ENCODE assay signal across 19 cellular contexts in the genomic region with DNA sequence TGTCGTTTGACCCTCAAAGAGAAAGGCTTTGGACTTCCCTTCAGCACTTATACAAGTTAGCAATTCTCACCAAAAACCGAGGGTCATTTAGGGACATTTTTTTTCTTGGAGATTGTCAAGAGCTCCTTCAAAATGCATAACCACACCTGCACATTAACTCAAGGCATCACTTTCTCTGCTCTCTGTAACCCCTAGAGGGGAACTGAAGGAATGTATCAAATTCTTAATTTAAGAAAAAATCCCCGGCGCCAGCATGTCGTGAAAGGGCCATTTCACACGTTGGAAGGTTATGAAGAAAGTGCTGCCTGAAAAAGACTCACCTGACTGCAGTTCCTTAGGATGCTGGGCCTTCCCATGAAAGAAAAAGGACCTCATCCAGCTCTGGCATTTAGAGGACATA.
"Had no signal": no experiment of that assay in that cellular context is flagged by ENCODE, and none has a peak within 500 bp of the region (broad histone marks: within the 10 kb centered on the region; RNA-seq: fewer than 3 reads in every experiment).

No MANE protein-coding gene starts in this region.

- H3K27ac Mint-ChIP-seq: activated CD4-positive, alpha-beta memory T cell treated with anti-CD3 and anti-CD28 coated beads, Interleukin-2, amount 10 ng/mL, durations not matched to agents 7 days and 5 days; activated CD4-positive, alpha-beta T cell treated with anti-CD3 and anti-CD28 coated beads for 36 hours; activated naive CD4-positive, alpha-beta T cell treated with anti-CD3 and anti-CD28 coated beads, Interleukin-2, amount 50 U/mL, for 24 hours had no signal

- H3K4me1 Mint-ChIP-seq: activated CD4-positive, alpha-beta memory T cell treated with anti-CD3 and anti-CD28 coated beads, Interleukin-2, amount 10 ng/mL, durations not matched to agents 7 days and 5 days; activated CD4-positive, alpha-beta T cell treated with anti-CD3 and anti-CD28 coated beads for 36 hours; activated naive CD4-positive, alpha-beta T cell treated with anti-CD3 and anti-CD28 coated beads, Interleukin-2, amount 50 U/mL, for 24 hours; stimulated activated naive B cell treated with anti-CD40 and anti-IgM and Interleukin-4, amounts not matched to agents 10 μg/mL and 1 μg/mL and 100 μg/mL, for 72 hours had no signal

- H3K9me3 ChIP-seq: adrenal gland, gastrocnemius medialis, thyroid gland, vagina had no signal

- ATAC-seq: activated CD4-positive, alpha-beta T cell treated with anti-CD3 and anti-CD28 coated beads for 36 hours; activated T-cell treated with anti-CD3 and anti-CD28 coated beads, Interleukin-2, amount 50 U/mL, for 4 hours; gastrocnemius medialis; heart left ventricle; left colon; stimulated activated naive B cell treated with anti-CD40 and anti-IgM and Interleukin-4, amounts not matched to agents 10 μg/mL and 1 μg/mL and 100 μg/mL, for 72 hours had no signal

- H3K36me3 ChIP-seq: adrenal gland, gastrocnemius medialis, heart left ventricle, thyroid gland, vagina, WERI-Rb-1 had no signal

- DNase-seq: activated CD4-positive, alpha-beta memory T cell treated with anti-CD3 and anti-CD28 coated beads, Interleukin-2, amount 10 ng/mL, durations not matched to agents 7 days and 5 days; activated CD4-positive, alpha-beta T cell treated with anti-CD3 and anti-CD28 coated beads for 36 hours; activated effector memory CD4-positive, alpha-beta T cell treated with Interleukin-2 at 50 U/mL for 16 hours; activated T-cell treated with anti-CD3 and anti-CD28 coated beads, Interleukin-2, amount 50 U/mL, for 4 hours; erythroblast; gastrocnemius medialis; heart left ventricle; left colon; midbrain; stimulated activated CD4-positive, alpha-beta T cell treated with anti-CD3 and anti-CD28 coated beads, Interleukin-15, amount 100 ng/mL, for 24 hours; stimulated activated CD4-positive, alpha-beta T cell treated with anti-CD3 and anti-CD28 coated beads, Interleukin-4, amount 100 ng/mL, for 1 hour; stimulated activated naive B cell treated with anti-CD40 and anti-IgM and Interleukin-4, amounts not matched to agents 10 μg/mL and 1 μg/mL and 100 μg/mL, for 72 hours; thyroid gland; WERI-Rb-1 had no signal

- H3K27me3 Mint-ChIP-seq: activated CD4-positive, alpha-beta memory T cell treated with anti-CD3 and anti-CD28 coated beads, Interleukin-2, amount 10 ng/mL, durations not matched to agents 7 days and 5 days had no signal

- H3K36me3 Mint-ChIP-seq: activated naive CD4-positive, alpha-beta T cell treated with anti-CD3 and anti-CD28 coated beads, Interleukin-2, amount 50 U/mL, for 24 hours; stimulated activated naive B cell treated with anti-CD40 and anti-IgM and Interleukin-4, amounts not matched to agents 10 μg/mL and 1 μg/mL and 100 μg/mL, for 72 hours had no signal

- H3K27me3 ChIP-seq: adrenal gland, dorsolateral prefrontal cortex, thyroid gland, vagina had no signal

- H3K4me3 Mint-ChIP-seq: activated CD4-positive, alpha-beta memory T cell treated with anti-CD3 and anti-CD28 coated beads, Interleukin-2, amount 10 ng/mL, durations not matched to agents 7 days and 5 days; activated CD4-positive, alpha-beta T cell treated with anti-CD3 and anti-CD28 coated beads for 36 hours; activated naive CD4-positive, alpha-beta T cell treated with anti-CD3 and anti-CD28 coated beads, Interleukin-2, amount 50 U/mL, for 24 hours; activated T-cell treated with anti-CD3 and anti-CD28 coated beads, Interleukin-2, amount 50 U/mL, for 4 hours; stimulated activated naive B cell treated with anti-CD40 and anti-IgM and Interleukin-4, amounts not matched to agents 10 μg/mL and 1 μg/mL and 100 μg/mL, for 72 hours had no signal

- H3K4me1 ChIP-seq: adrenal gland, gastrocnemius medialis, heart left ventricle, thyroid gland, vagina had no signal

- H3K27ac ChIP-seq: adrenal gland, dorsolateral prefrontal cortex, gastrocnemius medialis, heart left ventricle, thyroid gland, vagina, WERI-Rb-1 had no signal

- H3K4me3 ChIP-seq: adrenal gland, dorsolateral prefrontal cortex, gastrocnemius medialis, heart left ventricle, lung, thyroid gland, vagina had no signal

- H3K9me3 Mint-ChIP-seq: activated CD4-positive, alpha-beta memory T cell treated with anti-CD3 and anti-CD28 coated beads, Interleukin-2, amount 10 ng/mL, durations not matched to agents 7 days and 5 days; activated naive CD4-positive, alpha-beta T cell treated with anti-CD3 and anti-CD28 coated beads, Interleukin-2, amount 50 U/mL, for 24 hours; activated T-cell treated with anti-CD3 and anti-CD28 coated beads, Interleukin-2, amount 50 U/mL, for 4 hours; stimulated activated naive B cell treated with anti-CD40 and anti-IgM and Interleukin-4, amounts not matched to agents 10 μg/mL and 1 μg/mL and 100 μg/mL, for 72 hours had no signal
